Comparison of ENCODE assay signal across 5 cellular contexts in the genomic region with DNA sequence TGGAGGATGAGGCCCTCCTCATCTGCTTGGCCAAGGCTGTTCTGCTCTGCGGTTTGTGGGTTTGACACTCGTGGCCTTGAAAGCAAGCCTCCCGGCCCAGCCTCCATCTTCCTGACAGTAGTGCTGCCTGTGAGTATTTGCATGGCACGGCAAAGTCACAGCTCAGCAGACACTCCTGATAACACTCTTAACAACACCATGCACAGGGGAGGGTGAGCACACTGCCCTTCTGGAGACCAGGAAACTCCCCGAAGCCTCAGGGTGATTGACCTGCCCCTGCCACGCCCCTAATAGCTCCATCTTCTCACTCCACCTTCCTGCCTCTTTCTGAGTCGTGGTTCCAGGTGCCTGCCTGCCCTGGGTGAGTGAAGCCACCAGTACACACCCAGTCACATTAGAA.
A peak's percentile ranks its signal among the peaks of the same experiment; 100 is the strongest.
DNase-seq lines count a peak whose midpoint lies in the region; ATAC-seq and TF ChIP-seq lines count a peak whose summit lies in the region.
"Not testable (repeated sequence)": the region's sequence is repeated elsewhere in the genome, so short reads cannot be mapped to it uniquely, and the experiment has no call there.

No MANE protein-coding gene starts in this region.

- H3K9me3 Mint-ChIP-seq in activated CD8-positive, alpha-beta memory T cell treated with anti-CD3 and anti-CD28 coated beads, Interleukin-2, amount 10 ng/mL, durations not matched to agents 7 days and 5 days (ENCODE audit: low read depth); effector memory CD8-positive, alpha-beta T cell; memory B cell; natural killer cell: not testable (repeated sequence)

- not testable (repeated sequence) for TF ChIP-seq CTCF in natural killer cell (IDR thresholded peaks at IDR 0.05)

- not testable (repeated sequence) for H3K4me3 Mint-ChIP-seq in activated CD8-positive, alpha-beta memory T cell treated with anti-CD3 and anti-CD28 coated beads, Interleukin-2, amount 10 ng/mL, durations not matched to agents 7 days and 5 days; effector memory CD8-positive, alpha-beta T cell; memory B cell; natural killer cell

- H3K4me1 Mint-ChIP-seq in activated CD8-positive, alpha-beta memory T cell treated with anti-CD3 and anti-CD28 coated beads, Interleukin-2, amount 10 ng/mL, durations not matched to agents 7 days and 5 days; effector memory CD8-positive, alpha-beta T cell (ENCODE audit: low read depth in 2 of 2); memory B cell; natural killer cell: not testable (repeated sequence)

- not testable (repeated sequence) for H3K36me3 Mint-ChIP-seq in activated CD8-positive, alpha-beta memory T cell treated with anti-CD3 and anti-CD28 coated beads, Interleukin-2, amount 10 ng/mL, durations not matched to agents 7 days and 5 days; effector memory CD8-positive, alpha-beta T cell (ENCODE audit: insufficient read depth); memory B cell; natural killer cell

- not testable (repeated sequence) for H3K27me3 Mint-ChIP-seq in activated CD8-positive, alpha-beta memory T cell treated with anti-CD3 and anti-CD28 coated beads, Interleukin-2, amount 10 ng/mL, durations not matched to agents 7 days and 5 days; effector memory CD8-positive, alpha-beta T cell; memory B cell; natural killer cell (ENCODE audit: low read depth in 2 of 2)

- not testable (repeated sequence) for DNase-seq in activated CD8-positive, alpha-beta memory T cell treated with anti-CD3 and anti-CD28 coated beads, Interleukin-2, amount 10 ng/mL, durations not matched to agents 7 days and 5 days; effector memory CD8-positive, alpha-beta T cell; memory B cell (ENCODE audit: low spot score in 2 of 2); natural killer cell

- H3K27ac Mint-ChIP-seq in activated CD8-positive, alpha-beta memory T cell treated with anti-CD3 and anti-CD28 coated beads, Interleukin-2, amount 10 ng/mL, durations not matched to agents 7 days and 5 days; effector memory CD8-positive, alpha-beta T cell; memory B cell; natural killer cell: not testable (repeated sequence)

- CTCF ChIA-PET in activated CD8-positive, alpha-beta memory T cell treated with anti-CD3 and anti-CD28 coated beads, Interleukin-2, amount 10 ng/mL, durations not matched to agents 7 days and 5 days (lab: Charles Lee): not testable (repeated sequence)

- intact Hi-C loops in natural killer cell (cut with micrococcal nuclease): not testable (repeated sequence)

- ATAC-seq in HG02763 (IDR thresholded peaks at IDR 0.05; ENCODE audit: unreplicated experiment) (peak; percentile 40), memory B cell (ENCODE audit: low read depth) (peak; percentile 39), natural killer cell (peak in 2 of 3 donors; percentile 46 to 50)
- ATAC-seq in activated CD8-positive, alpha-beta memory T cell treated with anti-CD3 and anti-CD28 coated beads, Interleukin-2, amount 10 ng/mL, durations not matched to agents 7 days and 5 days: peak; percentile 36
- peak; percentile 37 for ATAC-seq in effector memory CD8-positive, alpha-beta T cell (replicated peaks)
